Comparison of ENCODE assay signal across 10 cellular contexts in the genomic region with DNA sequence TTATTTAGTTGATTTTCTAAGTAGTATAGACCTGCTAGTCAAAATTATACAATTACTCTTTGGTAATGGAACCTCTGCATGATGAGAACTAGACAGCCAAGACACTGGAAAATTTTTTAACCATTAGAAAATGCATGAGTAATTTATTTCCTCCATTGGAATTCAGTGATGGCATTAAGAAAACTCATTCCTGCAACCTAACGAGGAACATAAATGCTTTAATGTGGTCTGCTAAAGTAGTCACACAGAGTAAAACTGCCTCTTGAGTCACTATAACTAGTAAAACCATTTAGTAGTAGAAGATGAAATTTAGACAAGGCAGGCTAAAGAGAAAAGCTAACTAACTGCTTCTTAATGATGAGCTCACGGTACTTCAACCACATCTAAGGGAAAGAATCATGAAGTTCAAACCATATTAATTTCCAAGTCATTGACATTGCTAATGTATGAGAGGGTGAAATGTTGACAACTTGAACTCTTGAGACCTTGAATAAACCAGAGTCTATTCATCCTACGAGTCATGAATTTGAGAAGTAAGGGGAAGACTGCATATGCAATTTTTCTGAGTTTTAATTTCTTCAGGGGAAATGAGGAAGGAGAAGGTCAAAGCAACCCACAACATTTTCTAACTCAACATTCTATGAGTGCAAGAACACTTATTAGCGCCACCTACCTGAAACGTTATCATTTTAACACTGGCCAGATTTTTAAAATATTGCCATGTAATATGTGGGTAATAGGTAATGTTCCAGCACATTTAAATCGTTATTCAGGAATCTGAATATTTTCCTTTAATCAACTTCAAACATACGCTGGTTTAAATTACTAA.
A peak's percentile ranks its signal among the peaks of the same experiment; 100 is the strongest.
DNase-seq lines count a peak whose midpoint lies in the region; ATAC-seq, FAIRE-seq and TF ChIP-seq lines count a peak whose summit lies in the region.
"Had no signal": no experiment of that assay in that cellular context is flagged by ENCODE, and none has a peak within 500 bp of the region (broad histone marks: within the 10 kb centered on the region; RNA-seq: fewer than 3 reads in every experiment).

No MANE protein-coding gene starts in this region.

- H3F3A ChIP-seq in SU-DHL-6 (ENCODE audit: insufficient read depth): no peaks in the 10 kb centered on the region

- H3K9me2 ChIP-seq in SU-DHL-6 (replicated peaks; ENCODE audit: insufficient read depth, low read length): no peaks in the 10 kb centered on the region

- peaks cover 3% of the 10 kb centered on the region; the same call in 1 of the 2 replicates for H3K27me3 ChIP-seq in SU-DHL-6 (ENCODE audit: low read length)

- H3K9me3 ChIP-seq in SU-DHL-6 (ENCODE audit: insufficient read depth, low read length): no peaks in the 10 kb centered on the region

- no peak overlapping the region for H3K27ac ChIP-seq in SU-DHL-6 (ENCODE audit: low read depth, low read length)

- H3K36me3 ChIP-seq in SU-DHL-6 (ENCODE audit: low read length): no peaks in the 10 kb centered on the region

- no peak overlapping the region for H3K9ac ChIP-seq in SU-DHL-6 (ENCODE audit: low read length)

- no peak overlapping the region for H2AFZ ChIP-seq in SU-DHL-6 (ENCODE audit: low read depth, low read length, severe bottlenecking)

- DNase-seq in AG08396 (ENCODE audit: low spot score): peak; percentile 43
- no peak for DNase-seq in GM20000 (ENCODE audit: low spot score)
- no peak for DNase-seq in activated naive CD4-positive, alpha-beta T cell treated with Interleukin-2 at 50 U/mL for 16 hours
- DNase-seq in T-helper 2 cell: no peak
- DNase-seq: naive B cell, NCI-H2081 had no signal

- ATAC-seq in GM18520 (IDR thresholded peaks at IDR 0.05; ENCODE audit: unreplicated experiment) (no peak), GM18907 (IDR thresholded peaks at IDR 0.05; ENCODE audit: unreplicated experiment) (no peak)

- TF ChIP-seq CTCF in GM20000 (IDR thresholded peaks at IDR 0.05; ENCODE audit: extremely low read depth, missing control alignments): peak; percentile 9
- TF ChIP-seq CTCF in SU-DHL-6 (IDR thresholded peaks at IDR 0.05; ENCODE audit: insufficient read depth, low read length, poor library complexity, severe bottlenecking): peak; percentile 27

- H3K4me2 ChIP-seq in SU-DHL-6 (ENCODE audit: low read depth, low read length, poor library complexity, severe bottlenecking): no peak overlapping the region

- no peaks in the 10 kb centered on the region for H3K79me2 ChIP-seq in SU-DHL-6 (ENCODE audit: insufficient read depth, low read length)

- FAIRE-seq in islet of Langerhans (lab: Jason Lieb, UNC): peak; percentile 66

- H4K20me1 ChIP-seq in SU-DHL-6 (ENCODE audit: low read depth, low read length): no peaks in the 10 kb centered on the region

- H3K4me3 ChIP-seq in SU-DHL-6 (ENCODE audit: insufficient read depth, low read length, poor library complexity, severe bottlenecking): no peak overlapping the region
